In the genomic region with DNA sequence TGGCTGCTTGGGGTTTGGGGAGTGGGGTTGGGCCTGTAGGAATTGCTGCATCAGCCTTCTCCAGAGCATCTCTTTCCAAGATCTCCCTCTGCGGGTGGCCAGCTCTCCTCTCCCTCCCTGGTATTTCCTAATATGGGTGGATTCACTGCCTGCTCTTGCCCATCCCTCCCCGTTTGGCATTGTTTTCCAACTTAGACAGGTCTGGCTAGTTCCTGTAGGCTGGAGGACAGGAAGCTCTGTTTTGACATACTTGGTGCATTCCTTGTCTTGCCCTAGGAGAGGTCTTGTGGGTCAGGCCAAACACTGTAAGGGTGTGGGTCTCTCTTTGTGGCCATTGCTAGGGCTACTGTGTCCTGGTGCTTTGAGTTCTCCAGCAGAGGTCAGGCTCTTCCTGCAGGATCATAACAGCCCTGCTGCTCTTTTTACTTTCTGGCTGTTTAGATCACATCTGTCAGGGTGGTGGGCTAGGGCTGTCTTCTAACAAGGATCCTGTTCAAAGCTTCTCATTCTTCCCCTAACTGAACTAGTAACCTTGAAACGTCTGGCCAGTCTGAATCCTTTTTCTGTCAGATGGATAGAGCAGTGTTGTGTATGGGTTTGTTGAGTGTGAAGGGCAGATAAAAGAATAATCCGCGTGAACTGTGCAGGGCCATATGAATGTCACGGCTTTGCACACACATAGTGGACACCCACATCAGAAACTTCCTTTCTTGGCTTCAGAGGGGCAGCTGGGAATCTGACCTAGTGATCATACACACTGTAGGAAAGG, we compare ENCODE assay signal across 8 cellular contexts. TPM values are rescaled to one million over a fixed set of nuclear protein-coding genes. Genes with fewer than 3 reads are reported as not detected.
A peak's percentile ranks its signal among the peaks of the same experiment; 100 is the strongest.
DNase-seq lines count a peak whose midpoint lies in the region; ATAC-seq and TF ChIP-seq lines count a peak whose summit lies in the region.

No MANE protein-coding gene starts in this region.

- H3K4me3 ChIP-seq in BE2C (ENCODE audit: low read depth, low read length) = no peak overlapping the region
- H3K4me3 ChIP-seq in OCI-LY3 (ENCODE audit: low read length) = no peak overlapping the region
- H3K4me3 ChIP-seq in esophagus muscularis mucosa = no peak overlapping the region
- no peak overlapping the region for H3K4me3 ChIP-seq in coronary artery

- H3K4me1 ChIP-seq in BE2C = no peaks in the 10 kb centered on the region
- H3K4me1 ChIP-seq in OCI-LY3 (ENCODE audit: low read length) = no peaks in the 10 kb centered on the region
- H3K4me1 ChIP-seq in esophagus muscularis mucosa = peaks cover 14 to 74% (median 68%) of the 10 kb centered on the region in 4 donors

- H3K9me3 ChIP-seq in BE2C = no peaks in the 10 kb centered on the region
- H3K9me3 ChIP-seq in OCI-LY3 (ENCODE audit: insufficient read depth, low read length) = no peaks in the 10 kb centered on the region
- no peaks in the 10 kb centered on the region for H3K9me3 ChIP-seq in esophagus muscularis mucosa

- TF ChIP-seq POLR2A in esophagus muscularis mucosa (IDR thresholded peaks at IDR 0.05; ENCODE audit: low read depth) = no peak

- H3K4me2 ChIP-seq in OCI-LY3 (ENCODE audit: low read length) = no peak overlapping the region

- H4K20me1 ChIP-seq in OCI-LY3 (ENCODE audit: insufficient read depth, low read length) = peaks cover 2% of the 10 kb centered on the region; the same call in 1 of the 2 replicates

- intact Hi-C loops in esophagus muscularis mucosa (cut with DNase I) = loop anchor here (5.0 kb wide), 1 partner anchor 45 kb away; no protein-coding TSS in a partner anchor

- H3K27ac Mint-ChIP-seq in nephron progenitor cell = peak overlapping the region; percentile 97

- no peak overlapping the region for H3K27ac ChIP-seq in OCI-LY3 (ENCODE audit: low read length)
- peak overlapping the region; percentile 70 to 82 (median 79) for H3K27ac ChIP-seq in esophagus muscularis mucosa (replicated peaks in 1 of 4)
- H3K27ac ChIP-seq in coronary artery = no peak overlapping the region

- no peak for TF ChIP-seq EP300 in esophagus muscularis mucosa (IDR thresholded peaks at IDR 0.05)

- H2AFZ ChIP-seq in OCI-LY3 (ENCODE audit: low read depth, low read length) = no peak overlapping the region

- 36% methylated on average over 6 of the region's 6 CpGs for WGBS in esophagus muscularis mucosa

- no peak for DNase-seq in BE2C
- no peak for DNase-seq in esophagus muscularis mucosa (ENCODE audit: extremely low spot score)
- no peak for DNase-seq in nephron progenitor cell
- no peak for DNase-seq in stimulated activated CD4-positive, alpha-beta T cell treated with anti-CD3 and anti-CD28 coated beads, Interleukin-12 subunit alpha, Interleukin-12 subunit beta, amount 100 ng/mL, for 4 hours
- DNase-seq in coronary artery (ENCODE audit: low spot score) = no peak
- no peak for DNase-seq in NCI-H128 (lab: John Stamatoyannopoulos, UW; ENCODE audit: unreplicated experiment)

- H3K27me3 ChIP-seq in BE2C = no peaks in the 10 kb centered on the region
- no peaks in the 10 kb centered on the region for H3K27me3 ChIP-seq in OCI-LY3 (ENCODE audit: low read depth, low read length)
- no peaks in the 10 kb centered on the region for H3K27me3 ChIP-seq in esophagus muscularis mucosa

- TF ChIP-seq CTCF in BE2C (IDR thresholded peaks at IDR 0.05; ENCODE audit: low read depth, low read length) = peak; percentile 54
- TF ChIP-seq CTCF in OCI-LY3 (IDR thresholded peaks at IDR 0.05; ENCODE audit: low read depth, low read length) = peak; percentile 25
- TF ChIP-seq CTCF in esophagus muscularis mucosa (IDR thresholded peaks at IDR 0.05) = peak; percentile 67 to 79 (median 72)
- peak; percentile 13 for TF ChIP-seq CTCF in nephron progenitor cell (IDR thresholded peaks at IDR 0.05)
- TF ChIP-seq CTCF in coronary artery (IDR thresholded peaks at IDR 0.05) = no peak

- ATAC-seq in HG03196 (IDR thresholded peaks at IDR 0.05; ENCODE audit: unreplicated experiment) = no peak

- H3K79me2 ChIP-seq in OCI-LY3 (ENCODE audit: low read length) = peaks cover 21% of the 10 kb centered on the region

- no peak overlapping the region for H3K9ac ChIP-seq in OCI-LY3 (ENCODE audit: low read length)

- peaks cover 62% of the 10 kb centered on the region for H3K36me3 Mint-ChIP-seq in nephron progenitor cell (ENCODE audit: low read depth)

- no peaks in the 10 kb centered on the region for H3K27me3 Mint-ChIP-seq in nephron progenitor cell (ENCODE audit: low read depth, poor library complexity)

- H3K9me3 Mint-ChIP-seq in nephron progenitor cell = no peaks in the 10 kb centered on the region

- H3K4me3 Mint-ChIP-seq in nephron progenitor cell = no peak overlapping the region

- H3K36me3 ChIP-seq in BE2C (peaks cover 75% of the 10 kb centered on the region), OCI-LY3 (replicated peaks; ENCODE audit: low read depth, low read length) (peaks cover 53% of the 10 kb centered on the region), esophagus muscularis mucosa (peaks cover 21 to 72% (median 45%) of the 10 kb centered on the region in 4 donors)

- no peaks in the 10 kb centered on the region for H3K4me1 Mint-ChIP-seq in nephron progenitor cell

RNA-seq across cellular contexts. Expression of a gene that starts 18.3 kb away (rescaled TPM):
- polyA plus RNA-seq in BE2C (2012; ENCODE audit: insufficient read depth, insufficient read length, low read depth) = 30.9 TPM
- 100 to 1,000 TPM in 1 of 4 donors, 10 to 100 TPM in 3; 51.2 to 136 (median 71.2) TPM for total RNA-seq in esophagus muscularis mucosa

RNA-seq across cellular contexts. Expression of a gene that starts 38.6 kb away (rescaled TPM):
- polyA plus RNA-seq in BE2C (2012; ENCODE audit: insufficient read depth, insufficient read length, low read depth) = 332 TPM
- 100 to 1,000 TPM; 348 to 494 (median 425) TPM for total RNA-seq in esophagus muscularis mucosa

RNA-seq across cellular contexts. Expression of a gene that starts 43.7 kb away (rescaled TPM):
- polyA plus RNA-seq in BE2C (2012; ENCODE audit: insufficient read depth, insufficient read length, low read depth) = 95.5 TPM
- 10 to 100 TPM; 27.4 to 64.2 (median 48.1) TPM for total RNA-seq in esophagus muscularis mucosa

Comparison
In these comparisons a context has a peak if more than half of its experiments do, and no peak if none do; other contexts are left out.
1. H3K27ac ChIP-seq: peak in esophagus muscularis mucosa (4 of 4); none in OCI-LY3 (single experiment) and coronary artery (0 of 2).